In genomic region chr2:197358927-197359326, GRCh38 we compare ENCODE assay signal across 19 cellular contexts. TPM values are rescaled to one million over a fixed set of nuclear protein-coding genes. Genes with fewer than 3 reads are reported as not detected.
DNase-seq lines count a peak whose midpoint lies in the region; ATAC-seq, FAIRE-seq and TF ChIP-seq lines count a peak whose summit lies in the region.
"Had no signal": no experiment of that assay in that cellular context is flagged by ENCODE, and none has a peak within 500 bp of the region (broad histone marks: within the 10 kb centered on the region; RNA-seq: fewer than 3 reads in every experiment).

No MANE protein-coding gene starts in this region.

- no peak for TF ChIP-seq CTCF in bronchial epithelial cell (IDR thresholded peaks at IDR 0.05; ENCODE audit: insufficient read depth, low read length, severe bottlenecking)

- ATAC-seq in GM19452 (IDR thresholded peaks at IDR 0.05; ENCODE audit: unreplicated experiment): no peak
- ATAC-seq: GM12878, left colon had no signal

- DNase-seq in stimulated activated CD4-positive, alpha-beta T cell treated with anti-CD3 and anti-CD28 coated beads, Interleukin-1b, Interleukin-23, amount 100 ng/mL, for 48 hours: peak; percentile 20
- DNase-seq in stimulated activated CD4-positive, alpha-beta T cell treated with anti-CD3 and anti-CD28 coated beads, Interleukin-4, amount 100 ng/mL, for 4 hours: no peak
- DNase-seq in RPMI7951 (ENCODE audit: low read depth) (peak; percentile 54), bronchial epithelial cell (ENCODE audit: low read depth) (peak; percentile 26), NCI-H1105 (lab: John Stamatoyannopoulos, UW) (no peak), NCI-H2107 (lab: John Stamatoyannopoulos, UW) (no peak), NCI-H345 treated with DMSO at 0.1 percent for 48 hours (lab: John Stamatoyannopoulos, UW; ENCODE audit: unreplicated experiment) (no peak)
- DNase-seq: activated CD4-positive, alpha-beta T cell treated with anti-CD3 and anti-CD28 coated beads for 1 hour; amygdala; left colon; NCI-H2029; NCI-H524; T1000 had no signal

- H3K27me3 ChIP-seq in bronchial epithelial cell (ENCODE audit: control insufficient read depth, insufficient read depth, low read length): no peaks in the 10 kb centered on the region
- H3K27me3 ChIP-seq: neutrophil, vagina had no signal

- no peaks in the 10 kb centered on the region for H3K36me3 ChIP-seq in bronchial epithelial cell (ENCODE audit: control insufficient read depth, insufficient read depth, low read length)
- H3K36me3 ChIP-seq: neutrophil, vagina had no signal

- no peak overlapping the region for H3K4me3 ChIP-seq in bronchial epithelial cell (ENCODE audit: low read depth, low read length)
- H3K4me3 ChIP-seq: GM12878, vagina had no signal

- FAIRE-seq in bronchial epithelial cell (lab: Jason Lieb, UNC): no peak
- FAIRE-seq: GM12878, HepG2 had no signal

RNA-seq across cellular contexts. Expression of gene ANKRD44, which starts 48.3 kb away (rescaled TPM):
- total RNA-seq in RPMI7951 (2014; rRNA removed; shearing (Covaris generic)): 10.8 and 11.3 TPM in 2 replicates
- total RNA-seq in bronchial epithelial cell: 0.26 and 0.90 TPM in 2 replicates
- total RNA-seq: G401 had no signal

Comparison
In these comparisons a context has a peak if more than half of its experiments do, and no peak if none do; other contexts are left out.
1. DNase-seq: peak in stimulated activated CD4-positive, alpha-beta T cell treated with anti-CD3 and anti-CD28 coated beads, Interleukin-1b, Interleukin-23, amount 100 ng/mL, for 48 hours (single experiment), RPMI7951 (single experiment) and bronchial epithelial cell (single experiment); none in stimulated activated CD4-positive, alpha-beta T cell treated with anti-CD3 and anti-CD28 coated beads, Interleukin-4, amount 100 ng/mL, for 4 hours (0 of 2), NCI-H1105 (single experiment), NCI-H2107 (single experiment) and NCI-H345 treated with DMSO at 0.1 percent for 48 hours (single experiment).